Comparison of ENCODE assay signal across 9 cellular contexts in the genomic region with DNA sequence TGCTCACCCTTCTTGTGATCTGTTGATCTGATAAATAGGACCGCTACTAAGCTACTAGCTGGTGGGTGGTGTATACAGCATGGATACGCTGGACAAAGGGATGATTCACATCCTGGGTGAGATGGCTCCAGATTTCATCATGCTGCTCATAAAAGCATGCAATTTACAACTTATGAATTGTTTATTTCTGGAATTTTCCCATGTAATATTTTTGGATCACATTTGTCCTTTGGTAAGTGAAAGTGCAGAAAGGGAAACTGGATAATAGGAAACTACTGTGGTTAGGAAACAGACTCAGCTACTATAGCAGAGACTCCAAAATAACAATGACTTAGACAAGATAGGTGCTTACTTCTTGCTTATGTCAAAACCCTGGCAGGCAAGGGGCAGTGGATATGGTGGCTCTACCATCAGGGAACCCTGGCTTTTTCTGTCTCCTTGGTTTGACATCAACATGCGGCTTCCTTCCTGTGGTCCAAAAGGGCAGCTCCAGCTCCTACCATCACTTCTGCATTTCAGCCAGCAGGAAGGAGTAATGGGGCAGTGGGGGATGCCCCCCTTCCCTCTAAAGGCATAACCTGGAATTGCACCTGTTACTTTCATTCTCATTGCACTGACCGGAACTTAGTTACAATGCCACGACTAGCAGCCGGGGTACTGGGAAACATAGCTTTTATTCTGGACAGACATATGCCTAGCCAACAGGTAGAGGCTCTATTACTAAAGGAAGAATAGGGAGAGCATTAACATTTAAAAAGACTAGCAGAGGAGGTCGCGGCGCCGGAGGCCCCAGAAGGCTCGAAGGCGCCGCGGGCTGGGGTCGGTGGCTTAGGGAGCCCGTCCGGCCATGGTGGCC.
DNase-seq lines count a peak whose midpoint lies in the region; ATAC-seq lines count a peak whose summit lies in the region.
"Had no signal": no experiment of that assay in that cellular context is flagged by ENCODE, and none has a peak within 500 bp of the region (broad histone marks: within the 10 kb centered on the region; RNA-seq: fewer than 3 reads in every experiment).

No MANE protein-coding gene starts in this region.

- H3K4me1 ChIP-seq in rectal smooth muscle tissue (ENCODE audit: control insufficient read depth, insufficient read depth, low read length), result peaks cover 3% of the 10 kb centered on the region

- DNase-seq in GM03348 (ENCODE audit: low spot score) (peak; percentile 75), NOMO-1 (lab: John Stamatoyannopoulos, UW; ENCODE audit: unreplicated experiment in 2 of 2) (peak; percentile 53 to 54), cerebellar cortex (ENCODE audit: low spot score) (no peak)
- no peak for DNase-seq in stimulated activated CD4-positive, alpha-beta T cell treated with anti-CD3 and anti-CD28 coated beads, Interleukin-2, amount 100 ng/mL, for 48 hours

- H3K4me1 Mint-ChIP-seq in dendritic cell treated with granulocyte-macrophage colony-stimulating factor and Interleukin-4, amounts not matched to agents 40 ng/mL and 50 ng/mL, for 4 days (ENCODE audit: low read depth), result peaks cover 62% of the 10 kb centered on the region

- H3K27me3 ChIP-seq in rectal smooth muscle tissue (ENCODE audit: control insufficient read depth, insufficient read depth, low read length), result no peaks in the 10 kb centered on the region

- H3K27me3 Mint-ChIP-seq in dendritic cell treated with granulocyte-macrophage colony-stimulating factor and Interleukin-4, amounts not matched to agents 40 ng/mL and 50 ng/mL, for 4 days, result no peaks in the 10 kb centered on the region

- peak overlapping the region; percentile 82 for H3K27ac Mint-ChIP-seq in dendritic cell treated with granulocyte-macrophage colony-stimulating factor and Interleukin-4, amounts not matched to agents 40 ng/mL and 50 ng/mL, for 4 days

- no peak overlapping the region for H3K9ac ChIP-seq in rectal smooth muscle tissue (ENCODE audit: low read length)

- no peaks in the 10 kb centered on the region for H3K36me3 ChIP-seq in rectal smooth muscle tissue (ENCODE audit: control insufficient read depth, insufficient read depth, low read length)

- no peaks in the 10 kb centered on the region for H3K36me3 Mint-ChIP-seq in dendritic cell treated with granulocyte-macrophage colony-stimulating factor and Interleukin-4, amounts not matched to agents 40 ng/mL and 50 ng/mL, for 4 days (ENCODE audit: low read depth)

- ATAC-seq in HG02759 (IDR thresholded peaks at IDR 0.05; ENCODE audit: unreplicated experiment) (no peak), HG03469 (IDR thresholded peaks at IDR 0.05; ENCODE audit: unreplicated experiment) (no peak)

- no peaks in the 10 kb centered on the region for H3K9me3 Mint-ChIP-seq in dendritic cell treated with granulocyte-macrophage colony-stimulating factor and Interleukin-4, amounts not matched to agents 40 ng/mL and 50 ng/mL, for 4 days

- peak overlapping the region; percentile 13 for H3K4me3 Mint-ChIP-seq in dendritic cell treated with granulocyte-macrophage colony-stimulating factor and Interleukin-4, amounts not matched to agents 40 ng/mL and 50 ng/mL, for 4 days

- peak overlapping the region; percentile 38 for H3K27ac ChIP-seq in rectal smooth muscle tissue (ENCODE audit: low read depth, low read length)

- H3K4me3 ChIP-seq in rectal smooth muscle tissue (ENCODE audit: low read length), result no peak overlapping the region
- H3K4me3 ChIP-seq: lung had no signal

- intact Hi-C loops in dendritic cell treated with granulocyte-macrophage colony-stimulating factor and Interleukin-4, amounts not matched to agents 40 ng/mL and 50 ng/mL, for 4 days (cut with micrococcal nuclease), result loop anchor here (1.0 to 10.0 kb wide), 2 partner anchors 14 to 46 kb away; a partner anchor contains a TSS

Comparison
In these comparisons a context has a peak if more than half of its experiments do, and no peak if none do; other contexts are left out.
1. DNase-seq: peak in GM03348 (single experiment) and NOMO-1 (2 of 2); none in cerebellar cortex (single experiment) and stimulated activated CD4-positive, alpha-beta T cell treated with anti-CD3 and anti-CD28 coated beads, Interleukin-2, amount 100 ng/mL, for 48 hours (0 of 2).